In the genomic region with DNA sequence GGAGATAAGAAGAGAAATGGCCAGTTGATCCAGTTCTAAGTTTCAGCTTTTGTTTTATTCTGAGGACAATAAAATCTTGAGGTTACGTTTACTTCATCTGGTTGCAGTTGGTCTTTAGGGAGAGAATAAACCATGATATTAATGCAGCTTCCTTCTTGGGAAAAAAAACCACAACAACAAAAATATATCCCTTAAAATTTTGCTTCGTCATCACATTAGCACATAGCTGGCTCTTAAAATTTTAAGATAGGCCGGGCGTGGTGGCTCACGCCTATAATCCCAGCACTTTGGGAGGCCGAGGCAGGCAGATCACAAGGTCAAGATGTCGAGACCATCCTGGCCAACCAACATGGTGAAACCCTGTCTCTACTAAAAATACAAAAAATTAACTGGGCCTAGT, we compare ENCODE assay signal across 18 cellular contexts.
"Had no signal": no experiment of that assay in that cellular context is flagged by ENCODE, and none has a peak within 500 bp of the region (broad histone marks: within the 10 kb centered on the region; RNA-seq: fewer than 3 reads in every experiment).

No MANE protein-coding gene starts in this region.

- H3K36me3 Mint-ChIP-seq: activated naive CD8-positive, alpha-beta T cell treated with anti-CD3 and anti-CD28 coated beads, Interleukin-2, amount 10 ng/mL, durations not matched to agents 7 days and 5 days had no signal

- H3K27me3 Mint-ChIP-seq: activated CD8-positive, alpha-beta T cell treated with anti-CD3 and anti-CD28 coated beads for 36 hours had no signal

- H3K9me3 Mint-ChIP-seq: activated CD8-positive, alpha-beta T cell treated with anti-CD3 and anti-CD28 coated beads for 36 hours; activated naive CD8-positive, alpha-beta T cell treated with anti-CD3 and anti-CD28 coated beads, Interleukin-2, amount 10 ng/mL, durations not matched to agents 7 days and 5 days had no signal

- DNase-seq: activated CD4-positive, alpha-beta T cell treated with anti-CD3 and anti-CD28 coated beads for 4 hours; activated CD8-positive, alpha-beta memory T cell treated with anti-CD3 and anti-CD28 coated beads, Interleukin-2, amount 50 U/mL, for 4 hours; activated CD8-positive, alpha-beta T cell treated with anti-CD3 and anti-CD28 coated beads for 36 hours; activated naive CD4-positive, alpha-beta T cell treated with anti-CD3 and anti-CD28 coated beads, Interleukin-2, amount 50 U/mL, for 16 hours; activated naive CD8-positive, alpha-beta T cell treated with anti-CD3 and anti-CD28 coated beads, Interleukin-2, amount 10 ng/mL, durations not matched to agents 7 days and 5 days; adrenal gland; anterior cingulate cortex; NCI-H1092; NCI-H1417; NCI-H1930; NCI-H2171; NCI-H226; NCI-H526 treated with DMSO at 0.1 percent for 48 hours; NCI-H82; Peyer's patch; SHP77 treated with DMSO at 0.1 percent for 48 hours; T-helper 17 cell; T-helper 9 cell had no signal

- H3K4me3 Mint-ChIP-seq: activated CD8-positive, alpha-beta T cell treated with anti-CD3 and anti-CD28 coated beads for 36 hours; activated naive CD8-positive, alpha-beta T cell treated with anti-CD3 and anti-CD28 coated beads, Interleukin-2, amount 10 ng/mL, durations not matched to agents 7 days and 5 days; T-helper 17 cell had no signal

- H3K4me1 Mint-ChIP-seq: T-helper 17 cell had no signal

- H3K27ac Mint-ChIP-seq: activated CD8-positive, alpha-beta T cell treated with anti-CD3 and anti-CD28 coated beads for 36 hours; activated naive CD8-positive, alpha-beta T cell treated with anti-CD3 and anti-CD28 coated beads, Interleukin-2, amount 10 ng/mL, durations not matched to agents 7 days and 5 days; T-helper 17 cell had no signal

- H3K4me3 ChIP-seq: adrenal gland, Peyer's patch had no signal
